8 cellular contexts compared by ENCODE assay signal in genomic region chr15:93029613-93030429, GRCh38. TPM values are rescaled to one million over a fixed set of nuclear protein-coding genes. Genes with fewer than 3 reads are reported as not detected.
DNase-seq lines count a peak whose midpoint lies in the region; ATAC-seq and TF ChIP-seq lines count a peak whose summit lies in the region.

No MANE protein-coding gene starts in this region.

- TF ChIP-seq POLR2A in suprapubic skin (IDR thresholded peaks at IDR 0.05): no peak

- H3K27ac ChIP-seq in suprapubic skin: peak overlapping the region; percentile 87

- in situ Hi-C loops in astrocyte of the spinal cord (cut with HindIII; ENCODE audit: low sequenced_read_pairs): no loop called here

- DNase-seq in NCI-H1417 (lab: John Stamatoyannopoulos, UW): peak in 2 of 3 experiments; percentile 37 to 48
- no peak for DNase-seq in NCI-H1417 treated with DMSO at 0.1 percent for 48 hours (lab: John Stamatoyannopoulos, UW)
- peak; percentile 19 for DNase-seq in astrocyte of the spinal cord (ENCODE audit: low read depth, low spot score)
- peak in 1 of 2 donors; percentile 22 for DNase-seq in left colon
- DNase-seq in suprapubic skin (ENCODE audit: low spot score in 2 of 2): peak; percentile 67 to 74
- no peak for DNase-seq in GDM1 (lab: John Stamatoyannopoulos, UW)
- no peak for DNase-seq in NCI-H748 (lab: John Stamatoyannopoulos, UW; ENCODE audit: unreplicated experiment)
- DNase-seq in inferior parietal cortex (ENCODE audit: extremely low spot score): no peak

- H3K4me1 ChIP-seq in suprapubic skin: peaks cover 49% of the 10 kb centered on the region

- peaks cover 19% of the 10 kb centered on the region for H3K36me3 ChIP-seq in suprapubic skin

- TF ChIP-seq EP300 in suprapubic skin (IDR thresholded peaks at IDR 0.05): no peak

- peak; percentile 50 for ATAC-seq in left colon

- TF ChIP-seq CTCF in astrocyte of the spinal cord (IDR thresholded peaks at IDR 0.05; ENCODE audit: low read depth, low read length) (no peak), suprapubic skin (IDR thresholded peaks at IDR 0.05) (no peak)

- H3K4me3 ChIP-seq in astrocyte of the spinal cord (ENCODE audit: low read depth, low read length) (no peak overlapping the region), suprapubic skin (no peak overlapping the region)

- H3K27me3 ChIP-seq in suprapubic skin: no peaks in the 10 kb centered on the region

- intact Hi-C loops in left colon (cut with DNase I, micrococcal nuclease): loop anchor here (2.0 to 10.0 kb wide), 3 partner anchors 235 to 1091 kb away; no protein-coding TSS in a partner anchor

- no peaks in the 10 kb centered on the region for H3K9me3 ChIP-seq in suprapubic skin

- 48% methylated on average over 19 of the region's 20 CpGs for WGBS in suprapubic skin

RNA-seq across cellular contexts. Expression of gene RGMA, which starts 59.2 kb away (rescaled TPM):
- total RNA-seq in left colon (10 to 100 TPM in 1 of 2 donors, 1 to 10 TPM in 1; 2.5 to 12.9 TPM), suprapubic skin (10 to 100 TPM; 11.1 to 18.7 (median 15.6) TPM)

Comparison
In these comparisons a context has a peak if more than half of its experiments do, and no peak if none do; other contexts are left out.
1. DNase-seq: peak in NCI-H1417 (2 of 3), astrocyte of the spinal cord (single experiment) and suprapubic skin (2 of 2); none in NCI-H1417 treated with DMSO at 0.1 percent for 48 hours (single experiment), GDM1 (single experiment), NCI-H748 (single experiment) and inferior parietal cortex (single experiment).